ENCODE assay signal across 15 cellular contexts in the genomic region with DNA sequence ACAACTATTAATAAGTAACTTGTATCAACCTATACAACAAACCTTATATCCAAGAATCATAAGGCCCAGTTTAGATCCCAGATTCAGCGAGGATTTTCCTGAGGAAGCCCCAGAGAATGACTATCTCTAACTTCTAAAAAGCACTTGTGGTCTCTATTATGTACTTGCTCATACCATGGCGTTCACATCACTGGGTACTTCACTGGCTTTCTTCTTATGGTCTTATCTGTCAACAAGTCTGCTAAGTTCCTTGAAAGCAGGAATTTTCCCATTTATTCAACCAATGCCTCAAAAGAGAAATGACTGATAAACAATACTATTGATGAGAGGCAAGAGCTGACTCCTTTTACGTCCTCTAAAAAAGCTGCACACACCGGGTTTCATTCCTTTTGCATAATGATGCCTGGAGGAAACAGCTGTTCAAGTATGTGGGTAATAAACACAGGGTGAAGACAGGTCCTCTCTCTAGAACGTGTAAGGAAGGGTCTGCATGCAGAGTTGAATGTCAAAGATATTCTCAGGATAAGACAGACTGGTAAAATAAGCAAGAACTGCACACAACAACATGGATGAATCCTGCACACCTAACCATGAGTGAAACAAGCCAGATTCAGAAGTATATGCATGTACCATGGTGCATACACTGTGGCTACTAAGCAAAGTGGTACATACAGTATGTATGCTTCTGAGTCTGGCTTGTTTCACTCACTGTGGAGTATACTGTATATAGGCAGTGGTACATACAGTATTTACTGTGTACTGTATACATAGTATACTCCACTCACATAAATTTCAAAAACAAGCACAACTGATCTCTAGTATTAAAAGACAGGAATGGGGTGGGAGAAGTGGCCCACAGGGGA. TPM values are rescaled to one million over a fixed set of nuclear protein-coding genes. Genes with fewer than 3 reads are reported as not detected.
DNase-seq lines count a peak whose midpoint lies in the region; ATAC-seq and TF ChIP-seq lines count a peak whose summit lies in the region.
"Had no signal": no experiment of that assay in that cellular context is flagged by ENCODE, and none has a peak within 500 bp of the region (broad histone marks: within the 10 kb centered on the region; RNA-seq: fewer than 3 reads in every experiment).

No MANE protein-coding gene starts in this region.

- peaks cover 25% of the 10 kb centered on the region for H3K36me3 ChIP-seq in CD4-positive, CD25-positive, alpha-beta regulatory T cell (ENCODE audit: control insufficient read depth, insufficient read depth, low read length)

- no peaks in the 10 kb centered on the region for H3K9me3 Mint-ChIP-seq in CD4-positive, CD25-positive, alpha-beta regulatory T cell
- H3K9me3 Mint-ChIP-seq in CD14-positive monocyte, result no peaks in the 10 kb centered on the region
- H3K9me3 Mint-ChIP-seq: activated CD4-positive, alpha-beta T cell treated with anti-CD3 and anti-CD28 coated beads, Interleukin-2, amount 10 ng/mL, durations not matched to agents 7 days and 5 days; stimulated activated naive CD8-positive, alpha-beta T cell treated with anti-CD3 and anti-CD28 coated beads, Interleukin-15, Interleukin-2, amounts not matched to agents 100 ng/mL and 50 ng/mL, for 24 hours had no signal

- no peak overlapping the region for H3K4me3 ChIP-seq in CD4-positive, CD25-positive, alpha-beta regulatory T cell (ENCODE audit: low read depth, low read length)

- no peaks in the 10 kb centered on the region for H3K9me3 ChIP-seq in CD4-positive, CD25-positive, alpha-beta regulatory T cell (ENCODE audit: control insufficient read depth in 2 of 2, low read length in 2 of 2)
- no peaks in the 10 kb centered on the region for H3K9me3 ChIP-seq in T-helper 17 cell (ENCODE audit: control insufficient read depth, low read length, poor library complexity, severe bottlenecking)

- H3K27ac ChIP-seq in CD4-positive, CD25-positive, alpha-beta regulatory T cell (ENCODE audit: insufficient read depth, low read length, poor library complexity, severe bottlenecking), result no peak overlapping the region

- no peaks in the 10 kb centered on the region for H3K27me3 ChIP-seq in CD4-positive, CD25-positive, alpha-beta regulatory T cell (ENCODE audit: control insufficient read depth, insufficient read depth, low read length)

- H3K4me3 Mint-ChIP-seq in CD4-positive, CD25-positive, alpha-beta regulatory T cell, result peak overlapping the region in 2 of 4 donors; percentile 11 to 38
- H3K4me3 Mint-ChIP-seq in T-helper 17 cell (no peak overlapping the region), CD14-positive monocyte (no peak overlapping the region)
- H3K4me3 Mint-ChIP-seq: activated CD4-positive, alpha-beta T cell treated with anti-CD3 and anti-CD28 coated beads, Interleukin-2, amount 10 ng/mL, durations not matched to agents 7 days and 5 days; stimulated activated naive CD8-positive, alpha-beta T cell treated with anti-CD3 and anti-CD28 coated beads, Interleukin-15, Interleukin-2, amounts not matched to agents 100 ng/mL and 50 ng/mL, for 24 hours had no signal

- H3K36me3 Mint-ChIP-seq in CD4-positive, CD25-positive, alpha-beta regulatory T cell, result peaks cover 31% of the 10 kb centered on the region
- H3K36me3 Mint-ChIP-seq in T-helper 17 cell (ENCODE audit: low read depth) (peaks cover 8% of the 10 kb centered on the region), CD14-positive monocyte (peaks cover 64 to 66% of the 10 kb centered on the region in 2 donors)

- peaks cover 28% of the 10 kb centered on the region for H3K4me1 ChIP-seq in CD4-positive, CD25-positive, alpha-beta regulatory T cell (ENCODE audit: control insufficient read depth, insufficient read depth, low read length, poor library complexity, severe bottlenecking)

- DNase-seq in CD4-positive, CD25-positive, alpha-beta regulatory T cell, result no peak
- no peak for DNase-seq in T-helper 17 cell
- no peak for DNase-seq in CD14-positive monocyte (ENCODE audit: low spot score)
- no peak for DNase-seq in NCI-H345 treated with DMSO at 0.1 percent for 48 hours (lab: John Stamatoyannopoulos, UW; ENCODE audit: unreplicated experiment)
- no peak for DNase-seq in stimulated activated CD4-positive, alpha-beta T cell treated with anti-CD3 and anti-CD28 coated beads, Interleukin-4, amount 100 ng/mL, for 24 hours
- no peak for DNase-seq in stimulated activated CD4-positive, alpha-beta T cell treated with anti-CD3 and anti-CD28 coated beads, Interleukin-4, amount 100 ng/mL, for 4 hours
- DNase-seq: activated CD4-positive, alpha-beta T cell treated with anti-CD3 and anti-CD28 coated beads, Interleukin-2, amount 10 ng/mL, durations not matched to agents 7 days and 5 days; GF-D8; Karpas-422; NCI-H510A; stimulated activated CD4-positive, alpha-beta T cell treated with anti-CD3 and anti-CD28 coated beads, Interleukin-15, amount 100 ng/mL, for 24 hours had no signal

- no peaks in the 10 kb centered on the region for H3K27me3 Mint-ChIP-seq in CD4-positive, CD25-positive, alpha-beta regulatory T cell
- H3K27me3 Mint-ChIP-seq in T-helper 17 cell, result no peaks in the 10 kb centered on the region
- H3K27me3 Mint-ChIP-seq in CD14-positive monocyte (ENCODE audit: low read depth in 3 of 3), result no peaks in the 10 kb centered on the region
- H3K27me3 Mint-ChIP-seq: activated CD4-positive, alpha-beta T cell treated with anti-CD3 and anti-CD28 coated beads, Interleukin-2, amount 10 ng/mL, durations not matched to agents 7 days and 5 days; stimulated activated naive CD8-positive, alpha-beta T cell treated with anti-CD3 and anti-CD28 coated beads, Interleukin-15, Interleukin-2, amounts not matched to agents 100 ng/mL and 50 ng/mL, for 24 hours had no signal

- peaks cover 45 to 88% (median 75%) of the 10 kb centered on the region in 4 donors for H3K4me1 Mint-ChIP-seq in CD4-positive, CD25-positive, alpha-beta regulatory T cell
- peaks cover 58% of the 10 kb centered on the region for H3K4me1 Mint-ChIP-seq in T-helper 17 cell
- H3K4me1 Mint-ChIP-seq in CD14-positive monocyte, result peaks cover 71% of the 10 kb centered on the region

- intact Hi-C loops in CD14-positive monocyte (cut with micrococcal nuclease), result loop anchor here in 1 of 2 donors (10.0 kb wide), 2 partner anchors 185 to 385 kb away; no protein-coding TSS in a partner anchor

- ATAC-seq in CD4-positive, CD25-positive, alpha-beta regulatory T cell (ENCODE audit: low read depth in 2 of 2), result peak; percentile 29 to 35
- peak; percentile 74 for ATAC-seq in GM19395 (IDR thresholded peaks at IDR 0.05; ENCODE audit: unreplicated experiment)
- ATAC-seq in HG02870 (IDR thresholded peaks at IDR 0.05; ENCODE audit: unreplicated experiment), result peak; percentile 45
- peak; percentile 22 for ATAC-seq in T-helper 17 cell
- ATAC-seq: SK-N-SH treated with all-trans-retinoic acid at 6 μM for 48 hours had no signal

- no peak for TF ChIP-seq CTCF in CD14-positive monocyte (IDR thresholded peaks at IDR 0.05)

- H3K27ac Mint-ChIP-seq in CD4-positive, CD25-positive, alpha-beta regulatory T cell, result peak overlapping the region in 1 of 3 donors; percentile 6
- H3K27ac Mint-ChIP-seq in T-helper 17 cell (peak overlapping the region; percentile 86), CD14-positive monocyte (no peak overlapping the region)
- H3K27ac Mint-ChIP-seq: activated CD4-positive, alpha-beta T cell treated with anti-CD3 and anti-CD28 coated beads, Interleukin-2, amount 10 ng/mL, durations not matched to agents 7 days and 5 days; stimulated activated naive CD8-positive, alpha-beta T cell treated with anti-CD3 and anti-CD28 coated beads, Interleukin-15, Interleukin-2, amounts not matched to agents 100 ng/mL and 50 ng/mL, for 24 hours had no signal

RNA-seq across cellular contexts. Expression of gene RYBP, which starts 6.9 kb away (rescaled TPM):
- total RNA-seq in CD4-positive, CD25-positive, alpha-beta regulatory T cell, result 13.8 TPM
- polyA plus RNA-seq in CD4-positive, CD25-positive, alpha-beta regulatory T cell, result 1 to 10 TPM; 2.0 to 4.0 (median 3.0) TPM
- 10 to 100 TPM in 1 of 2 donors, 1 to 10 TPM in 1; 8.9 to 14.5 TPM for total RNA-seq in T-helper 17 cell
- polyA plus RNA-seq in CD14-positive monocyte, result 1 to 10 TPM; 1.2 to 2.2 TPM

Comparison
In these comparisons a context has a peak if more than half of its experiments do, and no peak if none do; other contexts are left out.
1. ATAC-seq: peak in every context shown above with its lines; median percentile 74 in GM19395; 45 in HG02870; 32 in CD4-positive, CD25-positive, alpha-beta regulatory T cell; 22 in T-helper 17 cell.